In genomic region chr1:225535280-225535679, GRCh38 we compare ENCODE assay signal across 20 cellular contexts.
A peak's percentile ranks its signal among the peaks of the same experiment; 100 is the strongest.
DNase-seq lines count a peak whose midpoint lies in the region; ATAC-seq, FAIRE-seq and TF ChIP-seq lines count a peak whose summit lies in the region.
"Had no signal": no experiment of that assay in that cellular context is flagged by ENCODE, and none has a peak within 500 bp of the region (broad histone marks: within the 10 kb centered on the region; RNA-seq: fewer than 3 reads in every experiment).

No MANE protein-coding gene starts in this region.

- H3K9me3 Mint-ChIP-seq in nephron progenitor cell, result no peaks in the 10 kb centered on the region
- H3K9me3 Mint-ChIP-seq: CD4-positive, alpha-beta T cell; HFFc6 had no signal

- no peaks in the 10 kb centered on the region for H4K20me1 ChIP-seq in K562 (replicated peaks; ENCODE audit: control insufficient read depth, insufficient read depth, low read length)

- POLR2A ChIA-PET in HEK293 (lab: Yijun Ruan, JAX), result interaction anchor here (1.3 to 1.9 kb wide), 2 partner anchors 117 to 242 kb away, joined by 3 to 5 read pairs; partner anchors contain the start of gene SRP9
- POLR2A ChIA-PET in K562 (lab: Yijun Ruan, JAX), result interaction anchor here (0.6 to 2.4 kb wide), 5 partner anchors 9 to 63 kb away, joined by 3 to 6 read pairs (median 5); no protein-coding TSS in a partner anchor

- TF ChIP-seq POLR2A in K562 (conservative IDR thresholded peaks at IDR 0.05), result no peak

- TF ChIP-seq EP300 in K562 (IDR thresholded peaks at IDR 0.05; ENCODE audit: low read length), result no peak

- BruUV-seq in K562 (replicated peaks; lab: Mats Ljungman, UMichigan), result no TSS peak

- DNase-seq in D721Med (ENCODE audit: insufficient read length, low spot score) (no peak), K562 (ENCODE audit: extremely low read depth in 1 of 4, low spot score in 3 of 4) (no peak), nephron progenitor cell (no peak), G401 (ENCODE audit: low spot score) (no peak), middle frontal gyrus (ENCODE audit: extremely low spot score, low spot score) (no peak), mucosa of descending colon (no peak)
- DNase-seq in stimulated activated CD4-positive, alpha-beta T cell treated with anti-CD3 and anti-CD28 coated beads, Interleukin-1b, Interleukin-23, amount 100 ng/mL, for 48 hours, result no peak
- DNase-seq: C1 segment of cervical spinal cord; Calu3; CD4-positive, alpha-beta T cell; DMS153; DMS79 treated with DMSO at 0.1 percent for 48 hours; EL; GDM1; HFFc6; KBM-7 had no signal

- H3K9me1 ChIP-seq in K562 (ENCODE audit: control insufficient read depth, insufficient read depth, low read length), result no peaks in the 10 kb centered on the region

- peaks cover 6% of the 10 kb centered on the region for H3K36me3 Mint-ChIP-seq in nephron progenitor cell (ENCODE audit: low read depth)

- TF ChIP-seq RAD21 in K562 (CRISPR knock-in tag; conservative IDR thresholded peaks at IDR 0.05 in 1 of 2, IDR thresholded peaks at IDR 0.05 in 1 of 2), result no peak

- H3K4me3 ChIP-seq in HEK293 (ENCODE audit: low read depth, low read length), result no peak overlapping the region
- H3K4me3 ChIP-seq in K562, result no peak overlapping the region
- no peak overlapping the region for H3K4me3 ChIP-seq in mucosa of descending colon
- H3K4me3 ChIP-seq: HAP-1 had no signal

- H3K9ac ChIP-seq in K562 (ENCODE audit: insufficient read depth in 1 of 2, low read depth in 2 of 2, low read length in 2 of 2), result no peak overlapping the region

- no peak for TF ChIP-seq CTCF in D721Med (IDR thresholded peaks at IDR 0.05; ENCODE audit: insufficient read depth, missing control alignments)
- TF ChIP-seq CTCF in HEK293 (tag by site-specific recombination; IDR thresholded peaks at IDR 0.05), result no peak
- TF ChIP-seq CTCF in K562 (IDR thresholded peaks at IDR 0.05 in 2 of 3, conservative IDR thresholded peaks at IDR 0.05 in 1 of 3; ENCODE audit: insufficient read depth in 2 of 3, low read depth in 1 of 3, low read length in 3 of 3), result no peak
- TF ChIP-seq CTCF in nephron progenitor cell (IDR thresholded peaks at IDR 0.05), result no peak
- TF ChIP-seq CTCF in mucosa of descending colon (IDR thresholded peaks at IDR 0.05), result no peak

- H3K27me3 Mint-ChIP-seq in nephron progenitor cell (ENCODE audit: low read depth, poor library complexity), result no peaks in the 10 kb centered on the region

- 1% methylated on average over 6 of the region's 6 CpGs for WGBS in K562 (ENCODE audit: insufficient coverage, low coverage, missing lambda C conversion rate)

- no peak overlapping the region for H3K4me2 ChIP-seq in K562 (ENCODE audit: insufficient read depth, low read length)

- CTCF ChIA-PET in HEK293 (lab: Yijun Ruan, JAX) (interaction anchor here (0.6 to 3.1 kb wide), 7 partner anchors 10 to 236 kb away, joined by 3 to 10 read pairs (median 5); no protein-coding TSS in a partner anchor), K562 (lab: Yijun Ruan, JAX; ENCODE audit: low intra/inter-chr PET ratio) (interaction anchor here (0.6 kb wide), 1 partner anchor 112 kb away, joined by 3 read pairs; no protein-coding TSS in a partner anchor)

- H3K36me3 ChIP-seq in HEK293 (ENCODE audit: control insufficient read depth in 2 of 2, insufficient read depth in 1 of 2, low read length in 2 of 2), result peaks cover 0 to 5% of the 10 kb centered on the region in 2 experiments; a peak in 1 of 3 replicates
- no peaks in the 10 kb centered on the region for H3K36me3 ChIP-seq in K562 (ENCODE audit: control insufficient read depth, insufficient read depth, low read length)
- no peaks in the 10 kb centered on the region for H3K36me3 ChIP-seq in mucosa of descending colon (ENCODE audit: low read depth)
- H3K36me3 ChIP-seq: HAP-1 had no signal

- FAIRE-seq in D721Med (lab: Jason Lieb, UNC) (peak; percentile 74), K562 (lab: Jason Lieb, UNC) (no peak)
- FAIRE-seq: HepG2 had no signal

- in situ Hi-C loops in K562 (cut with MboI) (no loop called here), G401 (cut with HindIII; ENCODE audit: low sequenced_read_pairs) (no loop called here)

- ATAC-seq in K562 (no peak), mucosa of descending colon (no peak)
- ATAC-seq: HepG2 had no signal

- H3K4me1 Mint-ChIP-seq in nephron progenitor cell, result peaks cover 35% of the 10 kb centered on the region

- no peak overlapping the region for H3K4me3 Mint-ChIP-seq in nephron progenitor cell
- H3K4me3 Mint-ChIP-seq: B cell; CD4-positive, alpha-beta T cell; HFFc6 had no signal

- no peak overlapping the region for H2AFZ ChIP-seq in K562 (ENCODE audit: low read depth, low read length)

- H3K27ac ChIP-seq in HEK293 (ENCODE audit: extremely low read depth, low read depth, low read length) (no peak overlapping the region), K562 (ENCODE audit: extremely low read depth, low read depth, low read length) (no peak overlapping the region)

- H3K27me3 ChIP-seq in K562 (ENCODE audit: control insufficient read depth in 2 of 2, insufficient read depth in 2 of 2, low read length in 2 of 2), result peaks cover 9 to 17% of the 10 kb centered on the region in 2 experiments; a peak in 4 of 5 replicates

- intact Hi-C loops in K562 (cut with micrococcal nuclease) (no loop called here), mucosa of descending colon (cut with DNase I, micrococcal nuclease) (no loop called here)

- H3K4me1 ChIP-seq in HEK293 (ENCODE audit: control insufficient read depth, insufficient read depth, low read length), result peaks cover 63% of the 10 kb centered on the region
- H3K4me1 ChIP-seq in K562 (replicated peaks in 1 of 2; ENCODE audit: control insufficient read depth in 2 of 2, insufficient read depth in 2 of 2, low read length in 2 of 2), result no peaks in the 10 kb centered on the region
- peaks cover 13% of the 10 kb centered on the region for H3K4me1 ChIP-seq in mucosa of descending colon (ENCODE audit: low read depth)

- no peaks in the 10 kb centered on the region for H3K9me3 ChIP-seq in HEK293 (ENCODE audit: control insufficient read depth, insufficient read depth, low read depth, low read length)
- H3K9me3 ChIP-seq in K562 (replicated peaks; ENCODE audit: control insufficient read depth, insufficient read depth, low read depth, low read length), result no peaks in the 10 kb centered on the region
- H3K9me3 ChIP-seq in mucosa of descending colon, result no peaks in the 10 kb centered on the region
- H3K9me3 ChIP-seq: HAP-1 had no signal

- H3K27ac Mint-ChIP-seq in nephron progenitor cell, result peak overlapping the region; percentile 57
- H3K27ac Mint-ChIP-seq: B cell; CD4-positive, alpha-beta T cell; HFFc6 had no signal

- H3K79me2 ChIP-seq in K562 (ENCODE audit: control insufficient read depth, insufficient read depth, low read length), result no peaks in the 10 kb centered on the region

TF ChIP-seq in HEK293, 187 proteins besides CTCF, POLR2A, EP300 and RAD21 (continues in another document):
- TF ChIP-seq ZNF600 (tag by site-specific recombination; IDR thresholded peaks at IDR 0.05) (peak; percentile 85), ZNF114 (tag by site-specific recombination; IDR thresholded peaks at IDR 0.05) (no peak), ZNF398 (tag by site-specific recombination; IDR thresholded peaks at IDR 0.05) (no peak)

TF ChIP-seq in K562, 482 proteins besides CTCF, POLR2A, EP300 and RAD21:
- TF ChIP-seq, protein P1, sequence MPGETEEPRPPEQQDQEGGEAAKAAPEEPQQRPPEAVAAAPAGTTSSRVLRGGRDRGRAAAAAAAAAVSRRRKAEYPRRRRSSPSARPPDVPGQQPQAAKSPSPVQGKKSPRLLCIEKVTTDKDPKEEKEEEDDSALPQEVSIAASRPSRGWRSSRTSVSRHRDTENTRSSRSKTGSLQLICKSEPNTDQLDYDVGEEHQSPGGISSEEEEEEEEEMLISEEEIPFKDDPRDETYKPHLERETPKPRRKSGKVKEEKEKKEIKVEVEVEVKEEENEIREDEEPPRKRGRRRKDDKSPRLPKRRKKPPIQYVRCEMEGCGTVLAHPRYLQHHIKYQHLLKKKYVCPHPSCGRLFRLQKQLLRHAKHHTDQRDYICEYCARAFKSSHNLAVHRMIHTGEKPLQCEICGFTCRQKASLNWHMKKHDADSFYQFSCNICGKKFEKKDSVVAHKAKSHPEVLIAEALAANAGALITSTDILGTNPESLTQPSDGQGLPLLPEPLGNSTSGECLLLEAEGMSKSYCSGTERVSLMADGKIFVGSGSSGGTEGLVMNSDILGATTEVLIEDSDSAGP (CRISPR knock-in tag; IDR thresholded peaks at IDR 0.05), result no peak
- TF ChIP-seq FOXJ2 (tag; IDR thresholded peaks at IDR 0.05) (no peak), CBX2 (IDR thresholded peaks at IDR 0.05; ENCODE audit: insufficient read depth, low read length, poor library complexity, severe bottlenecking) (peak; percentile 72), NFIC (IDR thresholded peaks at IDR 0.05) (no peak), SREBF2 (CRISPR knock-in tag; IDR thresholded peaks at IDR 0.05) (no peak), ETV5 (CRISPR knock-in tag; IDR thresholded peaks at IDR 0.05; ENCODE audit: low read depth) (no peak)
- TF ChIP-seq, protein P2, sequence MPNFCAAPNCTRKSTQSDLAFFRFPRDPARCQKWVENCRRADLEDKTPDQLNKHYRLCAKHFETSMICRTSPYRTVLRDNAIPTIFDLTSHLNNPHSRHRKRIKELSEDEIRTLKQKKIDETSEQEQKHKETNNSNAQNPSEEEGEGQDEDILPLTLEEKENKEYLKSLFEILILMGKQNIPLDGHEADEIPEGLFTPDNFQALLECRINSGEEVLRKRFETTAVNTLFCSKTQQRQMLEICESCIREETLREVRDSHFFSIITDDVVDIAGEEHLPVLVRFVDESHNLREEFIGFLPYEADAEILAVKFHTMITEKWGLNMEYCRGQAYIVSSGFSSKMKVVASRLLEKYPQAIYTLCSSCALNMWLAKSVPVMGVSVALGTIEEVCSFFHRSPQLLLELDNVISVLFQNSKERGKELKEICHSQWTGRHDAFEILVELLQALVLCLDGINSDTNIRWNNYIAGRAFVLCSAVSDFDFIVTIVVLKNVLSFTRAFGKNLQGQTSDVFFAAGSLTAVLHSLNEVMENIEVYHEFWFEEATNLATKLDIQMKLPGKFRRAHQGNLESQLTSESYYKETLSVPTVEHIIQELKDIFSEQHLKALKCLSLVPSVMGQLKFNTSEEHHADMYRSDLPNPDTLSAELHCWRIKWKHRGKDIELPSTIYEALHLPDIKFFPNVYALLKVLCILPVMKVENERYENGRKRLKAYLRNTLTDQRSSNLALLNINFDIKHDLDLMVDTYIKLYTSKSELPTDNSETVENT (CRISPR knock-in tag; IDR thresholded peaks at IDR 0.05), result no peak
- TF ChIP-seq, protein P3, sequence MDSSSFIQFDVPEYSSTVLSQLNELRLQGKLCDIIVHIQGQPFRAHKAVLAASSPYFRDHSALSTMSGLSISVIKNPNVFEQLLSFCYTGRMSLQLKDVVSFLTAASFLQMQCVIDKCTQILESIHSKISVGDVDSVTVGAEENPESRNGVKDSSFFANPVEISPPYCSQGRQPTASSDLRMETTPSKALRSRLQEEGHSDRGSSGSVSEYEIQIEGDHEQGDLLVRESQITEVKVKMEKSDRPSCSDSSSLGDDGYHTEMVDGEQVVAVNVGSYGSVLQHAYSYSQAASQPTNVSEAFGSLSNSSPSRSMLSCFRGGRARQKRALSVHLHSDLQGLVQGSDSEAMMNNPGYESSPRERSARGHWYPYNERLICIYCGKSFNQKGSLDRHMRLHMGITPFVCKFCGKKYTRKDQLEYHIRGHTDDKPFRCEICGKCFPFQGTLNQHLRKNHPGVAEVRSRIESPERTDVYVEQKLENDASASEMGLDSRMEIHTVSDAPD (CRISPR knock-in tag; IDR thresholded peaks at IDR 0.05), result no peak
